15 cellular contexts compared by ENCODE assay signal in genomic region chr2:117555965-117556364, GRCh38.
"Had no signal": no experiment of that assay in that cellular context is flagged by ENCODE, and none has a peak within 500 bp of the region (broad histone marks: within the 10 kb centered on the region; RNA-seq: fewer than 3 reads in every experiment).

No MANE protein-coding gene starts in this region.

- H3K27me3 Mint-ChIP-seq: activated CD4-positive, alpha-beta memory T cell treated with anti-CD3 and anti-CD28 coated beads, Interleukin-2, amount 10 ng/mL, durations not matched to agents 7 days and 5 days; activated naive CD8-positive, alpha-beta T cell treated with anti-CD3 and anti-CD28 coated beads for 36 hours; stimulated activated memory B cell treated with anti-CD40 and anti-IgM and Interleukin-4, amounts not matched to agents 10 μg/mL and 1 μg/mL and 100 μg/mL, for 72 hours had no signal

- DNase-seq: activated CD4-positive, alpha-beta memory T cell treated with anti-CD3 and anti-CD28 coated beads, Interleukin-2, amount 10 ng/mL, durations not matched to agents 7 days and 5 days; activated CD4-positive, alpha-beta T cell treated with anti-CD3 and anti-CD28 coated beads for 1 hour; activated gamma-delta T cell treated with Interleukin-2 at 50 U/mL for 16 hours; activated naive CD8-positive, alpha-beta T cell treated with anti-CD3 and anti-CD28 coated beads for 36 hours; activated T-cell treated with anti-CD3 and anti-CD28 coated beads, Interleukin-2, amount 50 U/mL, for 48 hours; anterior cingulate cortex; dorsolateral prefrontal cortex; natural killer cell; occipital lobe; psoas muscle; right lobe of liver; tibial artery; uterus had no signal

- H3K27ac Mint-ChIP-seq: activated CD4-positive, alpha-beta memory T cell treated with anti-CD3 and anti-CD28 coated beads, Interleukin-2, amount 10 ng/mL, durations not matched to agents 7 days and 5 days; activated naive CD8-positive, alpha-beta T cell treated with anti-CD3 and anti-CD28 coated beads for 36 hours; natural killer cell; stimulated activated memory B cell treated with anti-CD40 and anti-IgM and Interleukin-4, amounts not matched to agents 10 μg/mL and 1 μg/mL and 100 μg/mL, for 72 hours had no signal

- ATAC-seq: natural killer cell; psoas muscle; right lobe of liver; stimulated activated memory B cell treated with anti-CD40 and anti-IgM and Interleukin-4, amounts not matched to agents 10 μg/mL and 1 μg/mL and 100 μg/mL, for 72 hours had no signal

- H3K36me3 Mint-ChIP-seq: activated naive CD8-positive, alpha-beta T cell treated with anti-CD3 and anti-CD28 coated beads for 36 hours; natural killer cell; stimulated activated memory B cell treated with anti-CD40 and anti-IgM and Interleukin-4, amounts not matched to agents 10 μg/mL and 1 μg/mL and 100 μg/mL, for 72 hours had no signal

- H3K9me3 Mint-ChIP-seq: activated CD4-positive, alpha-beta memory T cell treated with anti-CD3 and anti-CD28 coated beads, Interleukin-2, amount 10 ng/mL, durations not matched to agents 7 days and 5 days; activated naive CD8-positive, alpha-beta T cell treated with anti-CD3 and anti-CD28 coated beads for 36 hours had no signal

- H3K4me1 Mint-ChIP-seq: activated CD4-positive, alpha-beta memory T cell treated with anti-CD3 and anti-CD28 coated beads, Interleukin-2, amount 10 ng/mL, durations not matched to agents 7 days and 5 days; activated naive CD8-positive, alpha-beta T cell treated with anti-CD3 and anti-CD28 coated beads for 36 hours; natural killer cell; stimulated activated memory B cell treated with anti-CD40 and anti-IgM and Interleukin-4, amounts not matched to agents 10 μg/mL and 1 μg/mL and 100 μg/mL, for 72 hours had no signal

- H3K4me3 Mint-ChIP-seq: activated CD4-positive, alpha-beta memory T cell treated with anti-CD3 and anti-CD28 coated beads, Interleukin-2, amount 10 ng/mL, durations not matched to agents 7 days and 5 days; activated naive CD8-positive, alpha-beta T cell treated with anti-CD3 and anti-CD28 coated beads for 36 hours; natural killer cell; stimulated activated memory B cell treated with anti-CD40 and anti-IgM and Interleukin-4, amounts not matched to agents 10 μg/mL and 1 μg/mL and 100 μg/mL, for 72 hours had no signal

- H3K27ac ChIP-seq: breast epithelium, dorsolateral prefrontal cortex, psoas muscle, right lobe of liver, tibial artery, uterus had no signal
